In genomic region chr16:28309811-28310311, GRCh38 we compare ENCODE assay signal across 8 cellular contexts. TPM values are rescaled to one million over a fixed set of nuclear protein-coding genes. Genes with fewer than 3 reads are reported as not detected.
DNase-seq lines count a peak whose midpoint lies in the region; ATAC-seq and TF ChIP-seq lines count a peak whose summit lies in the region.
"Had no signal": no experiment of that assay in that cellular context is flagged by ENCODE, and none has a peak within 500 bp of the region (broad histone marks: within the 10 kb centered on the region; RNA-seq: fewer than 3 reads in every experiment).

No MANE protein-coding gene starts in this region.

- H3K4me1 Mint-ChIP-seq in T-helper 2 cell treated with Interferon-gamma antibody and Interleukin-4, amounts not matched to agents 5 μg/mL and 100 μg/mL, for 36 hours (ENCODE audit: low read depth) = peaks cover 25% of the 10 kb centered on the region
- H3K4me1 Mint-ChIP-seq in natural killer cell = peaks cover 62 to 78% of the 10 kb centered on the region in 2 donors

- intact Hi-C loops in natural killer cell (cut with micrococcal nuclease) = loop anchor here (2.0 to 10.0 kb wide), 3 partner anchors 17 to 185 kb away; partner anchors contain the start of genes APOBR, CLN3 and SBK1

- TF ChIP-seq CTCF in natural killer cell (IDR thresholded peaks at IDR 0.05) = no peak

- H3K27me3 Mint-ChIP-seq in T-helper 2 cell treated with Interferon-gamma antibody and Interleukin-4, amounts not matched to agents 5 μg/mL and 100 μg/mL, for 36 hours (ENCODE audit: low read depth) = no peaks in the 10 kb centered on the region
- H3K27me3 Mint-ChIP-seq in natural killer cell (ENCODE audit: low read depth in 2 of 2) = no peaks in the 10 kb centered on the region

- DNase-seq in T-helper 2 cell treated with Interferon-gamma antibody and Interleukin-4, amounts not matched to agents 5 μg/mL and 100 μg/mL, for 36 hours (ENCODE audit: low spot score) = peak; percentile 81
- DNase-seq in activated T-helper 1 cell treated with Interleukin-2 at 50 U/mL for 16 hours (ENCODE audit: low read depth) (peak; percentile 78), natural killer cell (peak; percentile 87), OCI-M2 (lab: John Stamatoyannopoulos, UW; ENCODE audit: unreplicated experiment) (no peak), NCI-H2029 (lab: John Stamatoyannopoulos, UW) (no peak), NCI-H2081 treated with DMSO at 0.1 percent for 48 hours (lab: John Stamatoyannopoulos, UW) (no peak)
- peak; percentile 90 for DNase-seq in stimulated activated naive CD8-positive, alpha-beta T cell treated with anti-CD3 and anti-CD28 coated beads, Interleukin-15, Interleukin-2, amounts not matched to agents 100 U/mL and 50 U/mL, for 24 hours
- DNase-seq: glutamatergic neuron had no signal

- peak overlapping the region; percentile 44 for H3K4me3 Mint-ChIP-seq in T-helper 2 cell treated with Interferon-gamma antibody and Interleukin-4, amounts not matched to agents 5 μg/mL and 100 μg/mL, for 36 hours
- peak overlapping the region; percentile 52 for H3K4me3 Mint-ChIP-seq in natural killer cell

- H3K9me3 Mint-ChIP-seq in T-helper 2 cell treated with Interferon-gamma antibody and Interleukin-4, amounts not matched to agents 5 μg/mL and 100 μg/mL, for 36 hours = peaks cover 6% of the 10 kb centered on the region
- H3K9me3 Mint-ChIP-seq in natural killer cell = no peaks in the 10 kb centered on the region

- peak overlapping the region; percentile 82 for H3K27ac Mint-ChIP-seq in T-helper 2 cell treated with Interferon-gamma antibody and Interleukin-4, amounts not matched to agents 5 μg/mL and 100 μg/mL, for 36 hours
- peak overlapping the region; percentile 97 to 99 for H3K27ac Mint-ChIP-seq in natural killer cell

- peaks cover 2% of the 10 kb centered on the region for H3K36me3 Mint-ChIP-seq in T-helper 2 cell treated with Interferon-gamma antibody and Interleukin-4, amounts not matched to agents 5 μg/mL and 100 μg/mL, for 36 hours (ENCODE audit: low read depth)
- no peaks in the 10 kb centered on the region for H3K36me3 Mint-ChIP-seq in natural killer cell

- ATAC-seq in natural killer cell = peak; percentile 88 to 93 (median 90)
- ATAC-seq in stimulated activated naive CD8-positive, alpha-beta T cell treated with anti-CD3 and anti-CD28 coated beads, Interleukin-15, Interleukin-2, amounts not matched to agents 100 U/mL and 50 U/mL, for 24 hours = peak; percentile 88

RNA-seq across cellular contexts. Expression of gene SBK1, which starts 17.5 kb away (rescaled TPM):
- 10 to 100 TPM; 59.3 to 60.9 (median 59.8) TPM for total RNA-seq in natural killer cell

RNA-seq across cellular contexts. Expression of gene NPIPB6, which starts 53.4 kb away (rescaled TPM):
- 1 to 10 TPM in 2 of 3 donors, not detected in 1; 4.1 to 5.7 TPM for total RNA-seq in natural killer cell

Comparison
In these comparisons a context has a peak if more than half of its experiments do, and no peak if none do; other contexts are left out.
1. DNase-seq: peak in T-helper 2 cell treated with Interferon-gamma antibody and Interleukin-4, amounts not matched to agents 5 μg/mL and 100 μg/mL, for 36 hours (single experiment), activated T-helper 1 cell treated with Interleukin-2 at 50 U/mL for 16 hours (single experiment), natural killer cell (single experiment) and stimulated activated naive CD8-positive, alpha-beta T cell treated with anti-CD3 and anti-CD28 coated beads, Interleukin-15, Interleukin-2, amounts not matched to agents 100 U/mL and 50 U/mL, for 24 hours (single experiment); none in OCI-M2 (single experiment), NCI-H2029 (single experiment) and NCI-H2081 treated with DMSO at 0.1 percent for 48 hours (single experiment).